Comparison of ENCODE assay signal across 22 cellular contexts in genomic region chr17:68097161-68097805, GRCh38.
DNase-seq lines count a peak whose midpoint lies in the region; ATAC-seq, FAIRE-seq and TF ChIP-seq lines count a peak whose summit lies in the region.
"Had no signal": no experiment of that assay in that cellular context is flagged by ENCODE, and none has a peak within 500 bp of the region (broad histone marks: within the 10 kb centered on the region; RNA-seq: fewer than 3 reads in every experiment).

No MANE protein-coding gene starts in this region.

- no peaks in the 10 kb centered on the region for H4K20me1 ChIP-seq in SK-N-SH (ENCODE audit: insufficient read depth)

- peaks cover 0 to 4% of the 10 kb centered on the region in 2 experiments; a peak in 1 of 4 replicates for H3K4me1 ChIP-seq in SK-N-SH (ENCODE audit: control insufficient read depth in 1 of 2, insufficient read depth in 2 of 2, low read depth in 1 of 2, low read length in 1 of 2)
- H3K4me1 ChIP-seq in trophoblast cell (ENCODE audit: control insufficient read depth in 1 of 2, insufficient read depth in 2 of 2, low read length in 2 of 2) = peaks cover 0 to 4% of the 10 kb centered on the region in 2 experiments
- H3K4me1 ChIP-seq in right cardiac atrium (ENCODE audit: control insufficient read depth, insufficient read depth, low read length) = no peaks in the 10 kb centered on the region
- H3K4me1 ChIP-seq: Peyer's patch had no signal

- TF ChIP-seq CTCF in SK-N-SH (IDR thresholded peaks at IDR 0.05) (no peak), epithelial cell of esophagus (IDR thresholded peaks at IDR 0.05; ENCODE audit: insufficient read depth, low read depth, low read length, missing control alignments) (no peak)

- TF ChIP-seq EP300 in SK-N-SH (IDR thresholded peaks at IDR 0.05; ENCODE audit: borderline replicate concordance in 1 of 2, low read depth in 1 of 2, low read length in 1 of 2) = no peak

- TF ChIP-seq RAD21 in SK-N-SH (IDR thresholded peaks at IDR 0.05; ENCODE audit: low read length) = no peak

- no peak overlapping the region for H3K27ac ChIP-seq in SK-N-SH (ENCODE audit: low read depth in 2 of 2, low read length in 1 of 2)
- H3K27ac ChIP-seq in trophoblast cell (ENCODE audit: low read depth, low read length) = no peak overlapping the region
- no peak overlapping the region for H3K27ac ChIP-seq in right cardiac atrium (ENCODE audit: low read length)
- H3K27ac ChIP-seq: Peyer's patch had no signal

- no peak overlapping the region for H2BK120ac ChIP-seq in trophoblast cell (ENCODE audit: insufficient read depth, low read length, poor library complexity)

- H3K23ac ChIP-seq in trophoblast cell (ENCODE audit: low read length) = no peak overlapping the region

- CTCF ChIA-PET in SK-N-SH (lab: Yijun Ruan, JAX) = interaction anchor here (0.8 kb wide), 1 partner anchor 11 kb away, joined by 3 read pairs; no protein-coding TSS in a partner anchor
- CTCF ChIA-PET in activated CD4-positive, alpha-beta T cell treated with anti-CD3 and anti-CD28 coated beads, Interleukin-2, amount 10 ng/mL, durations not matched to agents 7 days and 5 days (lab: Charles Lee) = no interaction called here

- H3K36me3 ChIP-seq in SK-N-SH (replicated peaks in 1 of 2; ENCODE audit: control insufficient read depth in 1 of 2, insufficient read depth in 2 of 2, low read length in 1 of 2) (no peaks in the 10 kb centered on the region), trophoblast cell (ENCODE audit: control insufficient read depth in 1 of 2, insufficient read depth in 2 of 2, low read length in 2 of 2) (no peaks in the 10 kb centered on the region)
- H3K36me3 ChIP-seq: Peyer's patch had no signal

- H2AFZ ChIP-seq in SK-N-SH (ENCODE audit: low read depth) (0 out of 2 replicates have a peak overlapping the region, but pooled peaks have one; percentile 27), trophoblast cell (ENCODE audit: insufficient read depth, low read length, poor library complexity) (no peak overlapping the region)

- H3K9me3 Mint-ChIP-seq in activated CD4-positive, alpha-beta T cell treated with anti-CD3 and anti-CD28 coated beads, Interleukin-2, amount 10 ng/mL, durations not matched to agents 7 days and 5 days = no peaks in the 10 kb centered on the region
- H3K9me3 Mint-ChIP-seq: CD4-positive, alpha-beta T cell had no signal

- H3K9me2 ChIP-seq in SK-N-SH = no peaks in the 10 kb centered on the region

- no peak overlapping the region for H4K91ac ChIP-seq in trophoblast cell (ENCODE audit: low read depth, low read length)

- no peaks in the 10 kb centered on the region for H3F3A ChIP-seq in SK-N-SH (replicated peaks; ENCODE audit: insufficient read depth)

- no peak for TF ChIP-seq POLR2A in H54 (IDR thresholded peaks at IDR 0.05; ENCODE audit: low read depth, low read length)

- peaks cover 5% of the 10 kb centered on the region for H3K79me1 ChIP-seq in trophoblast cell (ENCODE audit: low read length)

- peaks cover 8% of the 10 kb centered on the region for H3K27me3 Mint-ChIP-seq in activated CD4-positive, alpha-beta T cell treated with anti-CD3 and anti-CD28 coated beads, Interleukin-2, amount 10 ng/mL, durations not matched to agents 7 days and 5 days
- H3K27me3 Mint-ChIP-seq: CD4-positive, alpha-beta T cell had no signal

- H2AK5ac ChIP-seq in trophoblast cell (ENCODE audit: low read length) = no peak overlapping the region

- H3K36me3 Mint-ChIP-seq in activated CD4-positive, alpha-beta T cell treated with anti-CD3 and anti-CD28 coated beads, Interleukin-2, amount 10 ng/mL, durations not matched to agents 7 days and 5 days (ENCODE audit: low read depth) = peaks cover 4% of the 10 kb centered on the region

- 84% methylated on average over 9 of the region's 9 CpGs for whole genome bisulfite sequencing in SK-N-SH (ENCODE audit: low lambda C conversion rate)
- WGBS in trophoblast cell (ENCODE audit: extremely low coverage, insufficient coverage, insufficient read length) = no CpG with 5 or more reads among the region's 9 CpGs
- WGBS in right cardiac atrium = 76% methylated on average over 9 of the region's 9 CpGs

- intact Hi-C loops in right cardiac atrium (cut with DNase I) = no loop called here

- H3K4ac ChIP-seq in trophoblast cell (ENCODE audit: low read depth, low read length) = no peak overlapping the region

- H4K12ac ChIP-seq in trophoblast cell (ENCODE audit: low read depth, low read length) = no peak overlapping the region

- no peaks in the 10 kb centered on the region for H3K27me3 ChIP-seq in SK-N-SH (ENCODE audit: insufficient read depth)
- no peaks in the 10 kb centered on the region for H3K27me3 ChIP-seq in trophoblast cell (ENCODE audit: insufficient read depth, low read length)
- H3K27me3 ChIP-seq in right cardiac atrium (ENCODE audit: control insufficient read depth, insufficient read depth) = no peaks in the 10 kb centered on the region
- H3K27me3 ChIP-seq: Peyer's patch had no signal

- H3K4me3 ChIP-seq in SK-N-SH (ENCODE audit: low read depth in 2 of 2, low read length in 1 of 2) (no peak overlapping the region), epithelial cell of esophagus (ENCODE audit: low read length) (no peak overlapping the region), trophoblast cell (ENCODE audit: low read depth, low read length) (no peak overlapping the region), right cardiac atrium (ENCODE audit: low read length) (no peak overlapping the region)
- H3K4me3 ChIP-seq: Peyer's patch had no signal

- H3K27ac Mint-ChIP-seq in activated CD4-positive, alpha-beta T cell treated with anti-CD3 and anti-CD28 coated beads, Interleukin-2, amount 10 ng/mL, durations not matched to agents 7 days and 5 days = no peak overlapping the region
- H3K27ac Mint-ChIP-seq: CD4-positive, alpha-beta T cell had no signal

- H4K8ac ChIP-seq in trophoblast cell (ENCODE audit: low read depth, low read length) = no peak overlapping the region

- DNase-seq in SK-N-SH (no peak), M059J (ENCODE audit: low read depth) (peak; percentile 43), epithelial cell of esophagus (ENCODE audit: low read depth) (peak; percentile 64), trophoblast cell (peak; percentile 53 to 77), right cardiac atrium (no peak), H54 (ENCODE audit: insufficient read length, low spot score) (no peak)
- DNase-seq in activated CD4-positive, alpha-beta T cell treated with anti-CD3 and anti-CD28 coated beads, Interleukin-2, amount 10 ng/mL, durations not matched to agents 7 days and 5 days = no peak
- DNase-seq: 8988T; Caco-2; CD4-positive, alpha-beta T cell; DMS153; EL; MV-4-11; NCI-H1694 treated with DMSO at 0.1 percent for 48 hours; NCI-H2107; NCI-H510A; NCI-H748 treated with DMSO at 0.1 percent for 48 hours; NK-92 treated with Interleukin-12 subunit alpha and Interleukin-12 subunit beta, amount 100 ng/mL, for 24 hours; Peyer's patch had no signal

- H3K14ac ChIP-seq in trophoblast cell (ENCODE audit: low read length) = no peak overlapping the region

- H3K4me3 Mint-ChIP-seq in activated CD4-positive, alpha-beta T cell treated with anti-CD3 and anti-CD28 coated beads, Interleukin-2, amount 10 ng/mL, durations not matched to agents 7 days and 5 days = no peak overlapping the region
- H3K4me3 Mint-ChIP-seq: CD4-positive, alpha-beta T cell had no signal

- H3K18ac ChIP-seq in trophoblast cell (ENCODE audit: low read length) = no peak overlapping the region

- H3K79me2 ChIP-seq in SK-N-SH (ENCODE audit: insufficient read depth) (peaks cover 2% of the 10 kb centered on the region; the same call in 1 of the 2 replicates), trophoblast cell (ENCODE audit: control insufficient read depth, insufficient read depth, low read length, poor library complexity) (peaks cover 5% of the 10 kb centered on the region)

- no peak overlapping the region for H2BK5ac ChIP-seq in trophoblast cell (ENCODE audit: low read depth, low read length, poor library complexity)

- H3K4me1 Mint-ChIP-seq in activated CD4-positive, alpha-beta T cell treated with anti-CD3 and anti-CD28 coated beads, Interleukin-2, amount 10 ng/mL, durations not matched to agents 7 days and 5 days = peaks cover 18% of the 10 kb centered on the region

- H2BK12ac ChIP-seq in trophoblast cell (ENCODE audit: low read length) = no peak overlapping the region

- POLR2A ChIA-PET in SK-N-SH (lab: Yijun Ruan, JAX) = no interaction called here
- POLR2A ChIA-PET in activated CD4-positive, alpha-beta T cell treated with anti-CD3 and anti-CD28 coated beads, Interleukin-2, amount 10 ng/mL, durations not matched to agents 7 days and 5 days (lab: Charles Lee) = no interaction called here

- FAIRE-seq in H54 (lab: Jason Lieb, UNC) = no peak
- FAIRE-seq: GM12891, H1 had no signal

- ATAC-seq in SK-N-SH treated with all-trans-retinoic acid at 6 μM for 48 hours (no peak), right cardiac atrium (no peak)

- H3K4me2 ChIP-seq in SK-N-SH (no peak overlapping the region), trophoblast cell (ENCODE audit: low read length) (no peak overlapping the region)

- no peaks in the 10 kb centered on the region for H3K9me3 ChIP-seq in SK-N-SH
- peaks cover 2% of the 10 kb centered on the region for H3K9me3 ChIP-seq in trophoblast cell (ENCODE audit: insufficient read depth, low read depth, low read length)
- H3K9me3 ChIP-seq in right cardiac atrium (ENCODE audit: control insufficient read depth, low read length) = no peaks in the 10 kb centered on the region
- H3K9me3 ChIP-seq: Caco-2, Peyer's patch had no signal

- no peak overlapping the region for H3K9ac ChIP-seq in SK-N-SH
- no peak overlapping the region for H3K9ac ChIP-seq in trophoblast cell (ENCODE audit: low read length)

TF ChIP-seq in SK-N-SH, 30 proteins besides CTCF, POLR2A, EP300 and RAD21 (continues in another document):
- TF ChIP-seq JUND (IDR thresholded peaks at IDR 0.05) (no peak), MAX (IDR thresholded peaks at IDR 0.05; ENCODE audit: low read depth) (no peak), NFIC (IDR thresholded peaks at IDR 0.05; ENCODE audit: borderline replicate concordance) (no peak), GABPA (IDR thresholded peaks at IDR 0.05; ENCODE audit: low read depth) (no peak), RXRA (IDR thresholded peaks at IDR 0.05; ENCODE audit: borderline replicate concordance, low read depth) (no peak), FOXM1 (IDR thresholded peaks at IDR 0.05; ENCODE audit: low read depth) (no peak)

Comparison
In these comparisons a context has a peak if more than half of its experiments do, and no peak if none do; other contexts are left out.
1. DNase-seq: peak in M059J (single experiment), epithelial cell of esophagus (single experiment) and trophoblast cell (2 of 2); none in SK-N-SH (single experiment), right cardiac atrium (0 of 3), activated CD4-positive, alpha-beta T cell treated with anti-CD3 and anti-CD28 coated beads, Interleukin-2, amount 10 ng/mL, durations not matched to agents 7 days and 5 days (single experiment) and H54 (single experiment).